ENCODE assay signal across 1 cellular context in the genomic region with DNA sequence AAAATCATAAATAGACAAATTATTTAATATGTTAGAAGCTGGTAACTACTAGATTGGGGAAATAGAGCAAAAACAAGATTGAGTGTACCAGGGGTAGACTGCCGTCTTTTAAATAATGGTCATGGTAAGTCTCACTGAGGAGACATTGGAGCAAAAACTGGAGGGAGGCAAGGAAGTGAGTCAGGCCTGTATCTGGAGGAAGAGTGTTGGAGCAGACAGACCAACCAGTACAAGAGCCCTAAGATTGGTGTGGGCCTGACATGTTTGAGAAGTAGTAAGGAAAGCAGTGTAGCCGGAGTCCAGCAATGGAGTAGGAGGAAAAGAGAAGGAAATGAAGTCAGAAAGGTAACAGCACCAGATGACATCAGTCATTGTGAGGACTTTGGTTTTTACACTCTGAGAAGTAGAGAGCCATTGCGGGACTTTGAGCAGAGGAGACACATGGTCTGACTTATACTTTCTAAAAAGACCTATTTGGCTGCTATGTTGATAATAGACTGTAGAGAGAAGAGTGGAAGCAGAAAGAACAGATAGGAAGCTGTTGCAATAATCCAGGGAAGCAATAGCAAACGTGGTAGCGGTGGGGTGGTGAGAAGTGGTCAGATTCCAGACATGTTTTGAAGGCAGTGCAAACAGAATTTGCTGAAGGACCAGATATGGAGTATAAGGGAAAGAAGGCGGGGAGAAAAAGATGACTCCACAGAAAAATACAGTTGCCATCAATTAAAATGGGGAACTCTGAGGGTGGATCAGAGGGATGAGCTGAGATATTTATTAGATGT.
TF ChIP-seq lines count a peak whose summit lies in the region.

No MANE protein-coding gene starts in this region.

TF ChIP-seq in H1, 55 proteins besides CTCF, POLR2A, EP300 and RAD21:
- TF ChIP-seq RNF2 (IDR thresholded peaks at IDR 0.05; ENCODE audit: borderline replicate concordance, low read depth, low read length, missing control alignments, poor library complexity, severe bottlenecking) (no peak), TAF7 (optimal IDR thresholded peaks at IDR 0.05; ENCODE audit: borderline replicate concordance, low read depth, low read length) (no peak), TAF1 (IDR thresholded peaks at IDR 0.05; ENCODE audit: low read depth, low read length) (no peak), KDM1A (IDR thresholded peaks at IDR 0.05; ENCODE audit: borderline replicate concordance, low read length) (no peak), MAFK (IDR thresholded peaks at IDR 0.05; ENCODE audit: low read depth, low read length) (no peak), GTF2F1 (IDR thresholded peaks at IDR 0.05; ENCODE audit: borderline replicate concordance, low read depth, low read length) (no peak), YY1 (IDR thresholded peaks at IDR 0.05; ENCODE audit: low read depth, low read length) (no peak), HDAC2 (IDR thresholded peaks at IDR 0.05; ENCODE audit: borderline replicate concordance in 1 of 2, low read depth in 2 of 2, low read length in 2 of 2) (no peak), POLR2AphosphoS5 (IDR thresholded peaks at IDR 0.05; ENCODE audit: low read depth, low read length) (no peak), CHD2 (IDR thresholded peaks at IDR 0.05; ENCODE audit: low read length) (no peak), CTBP2 (IDR thresholded peaks at IDR 0.05; ENCODE audit: borderline replicate concordance, insufficient read depth, insufficient read length, low read length) (no peak), BCL11A (IDR thresholded peaks at IDR 0.05; ENCODE audit: low read depth in 2 of 2, low read length in 2 of 2) (no peak), BACH1 (IDR thresholded peaks at IDR 0.05; ENCODE audit: low read length) (no peak), RBBP5 (IDR thresholded peaks at IDR 0.05; ENCODE audit: borderline replicate concordance, low read depth, low read length) (no peak), SRF (IDR thresholded peaks at IDR 0.05; ENCODE audit: low read depth, low read length) (no peak), HDAC6 (IDR thresholded peaks at IDR 0.05; ENCODE audit: low read depth, low read length) (no peak)
- TF ChIP-seq, protein P1, sequence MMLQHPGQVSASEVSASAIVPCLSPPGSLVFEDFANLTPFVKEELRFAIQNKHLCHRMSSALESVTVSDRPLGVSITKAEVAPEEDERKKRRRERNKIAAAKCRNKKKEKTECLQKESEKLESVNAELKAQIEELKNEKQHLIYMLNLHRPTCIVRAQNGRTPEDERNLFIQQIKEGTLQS (IDR thresholded peaks at IDR 0.05; ENCODE audit: insufficient read depth, low read depth, low read length): no peak
- TF ChIP-seq, protein P2, sequence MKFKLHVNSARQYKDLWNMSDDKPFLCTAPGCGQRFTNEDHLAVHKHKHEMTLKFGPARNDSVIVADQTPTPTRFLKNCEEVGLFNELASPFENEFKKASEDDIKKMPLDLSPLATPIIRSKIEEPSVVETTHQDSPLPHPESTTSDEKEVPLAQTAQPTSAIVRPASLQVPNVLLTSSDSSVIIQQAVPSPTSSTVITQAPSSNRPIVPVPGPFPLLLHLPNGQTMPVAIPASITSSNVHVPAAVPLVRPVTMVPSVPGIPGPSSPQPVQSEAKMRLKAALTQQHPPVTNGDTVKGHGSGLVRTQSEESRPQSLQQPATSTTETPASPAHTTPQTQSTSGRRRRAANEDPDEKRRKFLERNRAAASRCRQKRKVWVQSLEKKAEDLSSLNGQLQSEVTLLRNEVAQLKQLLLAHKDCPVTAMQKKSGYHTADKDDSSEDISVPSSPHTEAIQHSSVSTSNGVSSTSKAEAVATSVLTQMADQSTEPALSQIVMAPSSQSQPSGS (IDR thresholded peaks at IDR 0.05; ENCODE audit: low read length): no peak
